In genomic region chr6:4224082-4224978, GRCh38 we compare ENCODE assay signal across 16 cellular contexts.
DNase-seq lines count a peak whose midpoint lies in the region; ATAC-seq and TF ChIP-seq lines count a peak whose summit lies in the region.
"Had no signal": no experiment of that assay in that cellular context is flagged by ENCODE, and none has a peak within 500 bp of the region (broad histone marks: within the 10 kb centered on the region; RNA-seq: fewer than 3 reads in every experiment).

No MANE protein-coding gene starts in this region.

- CTCF ChIA-PET in mammary epithelial cell (lab: Charles Lee; ENCODE audit: low non-redundant PET): no interaction called here
- CTCF ChIA-PET in MCF 10A (lab: Yijun Ruan, JAX): interaction anchor here (0.7 to 1.2 kb wide), 2 partner anchors 14 to 87 kb away, joined by 3 read pairs; no protein-coding TSS in a partner anchor

- no peaks in the 10 kb centered on the region for H3K27me3 Mint-ChIP-seq in MCF 10A (ENCODE audit: insufficient read depth, unreplicated experiment)
- H3K27me3 Mint-ChIP-seq: activated CD4-positive, alpha-beta T cell treated with anti-CD3 and anti-CD28 coated beads, Interleukin-2, amount 10 ng/mL, durations not matched to agents 7 days and 5 days had no signal

- peaks cover 15% of the 10 kb centered on the region for H3K4me1 Mint-ChIP-seq in MCF 10A (ENCODE audit: insufficient read depth, unreplicated experiment)
- H3K4me1 Mint-ChIP-seq: activated CD4-positive, alpha-beta T cell treated with anti-CD3 and anti-CD28 coated beads, Interleukin-2, amount 10 ng/mL, durations not matched to agents 7 days and 5 days; T-cell had no signal

- H3K27ac Mint-ChIP-seq in MCF 10A (ENCODE audit: low read depth, unreplicated experiment): no peak overlapping the region
- H3K27ac Mint-ChIP-seq: activated CD4-positive, alpha-beta T cell treated with anti-CD3 and anti-CD28 coated beads, Interleukin-2, amount 10 ng/mL, durations not matched to agents 7 days and 5 days; activated T-helper 1 cell treated with anti-CD3 and anti-CD28 coated beads, Interleukin-12 subunit alpha, Interleukin-12 subunit beta, Interleukin-2, Interleukin-4 antibody, amounts not matched to agents 30 ng/mL and 10 ng/mL and 1 ng/mL, durations not matched to agents 14 hours and 24 hours and 36 hours; brain; T-cell had no signal

- H3K27me3 ChIP-seq in mammary epithelial cell (ENCODE audit: insufficient read depth, low read length) (no peaks in the 10 kb centered on the region), vagina (no peaks in the 10 kb centered on the region), gastrocnemius medialis (no peaks in the 10 kb centered on the region)

- H3K9me3 Mint-ChIP-seq in MCF 10A (ENCODE audit: unreplicated experiment): no peaks in the 10 kb centered on the region
- H3K9me3 Mint-ChIP-seq: T-cell had no signal

- H3K4me1 ChIP-seq in mammary epithelial cell (ENCODE audit: insufficient read depth, low read length) (peaks cover 4% of the 10 kb centered on the region), vagina (no peaks in the 10 kb centered on the region), gastrocnemius medialis (no peaks in the 10 kb centered on the region)

- dilution Hi-C loops in mammary epithelial cell (cut with HindIII; ENCODE audit: low sequenced_read_pairs): no loop called here

- H3K27ac ChIP-seq in mammary epithelial cell (ENCODE audit: insufficient read depth, low read depth, low read length) (no peak overlapping the region), vagina (no peak overlapping the region), gastrocnemius medialis (no peak overlapping the region)

- no peak for ATAC-seq in HG03175 (IDR thresholded peaks at IDR 0.05; ENCODE audit: unreplicated experiment)
- no peak for ATAC-seq in gastrocnemius medialis
- ATAC-seq: T-cell had no signal

- H3K9ac ChIP-seq in mammary epithelial cell (ENCODE audit: insufficient read depth, low read length): no peak overlapping the region

- 55% methylated on average over 9 of the region's 9 CpGs for WGBS in mammary epithelial cell (ENCODE audit: low coverage, missing lambda C conversion rate)

- TF ChIP-seq CTCF in mammary epithelial cell (conservative IDR thresholded peaks at IDR 0.05 in 1 of 2, IDR thresholded peaks at IDR 0.05 in 1 of 2; ENCODE audit: extremely low read depth in 1 of 2, insufficient read depth in 1 of 2, low read depth in 1 of 2, low read length in 2 of 2) (no peak), MCF 10A (IDR thresholded peaks at IDR 0.05; ENCODE audit: unreplicated experiment) (no peak), fibroblast of the aortic adventitia (IDR thresholded peaks at IDR 0.05; ENCODE audit: insufficient read depth, low read length) (no peak), vagina (IDR thresholded peaks at IDR 0.05) (no peak), gastrocnemius medialis (IDR thresholded peaks at IDR 0.05 in 4 of 5, conservative IDR thresholded peaks at IDR 0.05 in 1 of 5) (no peak)

- H3K4me3 Mint-ChIP-seq in MCF 10A (ENCODE audit: unreplicated experiment): no peak overlapping the region
- H3K4me3 Mint-ChIP-seq: activated CD4-positive, alpha-beta T cell treated with anti-CD3 and anti-CD28 coated beads, Interleukin-2, amount 10 ng/mL, durations not matched to agents 7 days and 5 days; activated T-helper 1 cell treated with anti-CD3 and anti-CD28 coated beads, Interleukin-12 subunit alpha, Interleukin-12 subunit beta, Interleukin-2, Interleukin-4 antibody, amounts not matched to agents 30 ng/mL and 10 ng/mL and 1 ng/mL, durations not matched to agents 14 hours and 24 hours and 36 hours; T-cell had no signal

- TF ChIP-seq POLR2A in vagina (IDR thresholded peaks at IDR 0.05) (no peak), gastrocnemius medialis (IDR thresholded peaks at IDR 0.05) (no peak)

- intact Hi-C loops in mammary epithelial cell (cut with micrococcal nuclease) (no loop called here), MCF 10A (cut with micrococcal nuclease) (no loop called here), vagina (cut with DNase I) (no loop called here), gastrocnemius medialis (cut with DNase I; ENCODE audit: low total_unique reads) (no loop called here)

- POLR2A ChIA-PET in MCF 10A (lab: Yijun Ruan, JAX): interaction anchor here (0.6 kb wide), 1 partner anchor 57 kb away, joined by 4 read pairs; no protein-coding TSS in a partner anchor

- H3K79me2 ChIP-seq in mammary epithelial cell (ENCODE audit: insufficient read depth, low read length): no peaks in the 10 kb centered on the region

- H3K9me3 ChIP-seq in mammary epithelial cell (replicated peaks; ENCODE audit: insufficient read depth, low read length) (no peaks in the 10 kb centered on the region), vagina (no peaks in the 10 kb centered on the region), gastrocnemius medialis (no peaks in the 10 kb centered on the region)

- H4K20me1 ChIP-seq in mammary epithelial cell (ENCODE audit: insufficient read depth, low read length): no peaks in the 10 kb centered on the region

- H3K4me2 ChIP-seq in mammary epithelial cell (ENCODE audit: insufficient read depth, low read depth, low read length): no peak overlapping the region

- in situ Hi-C loops in mammary epithelial cell (cut with MboI; ENCODE audit: low sequenced_read_pairs in 2 of 2) (no loop called here), gastrocnemius medialis (cut with MboI; ENCODE audit: low sequenced_read_pairs in 4 of 4) (no loop called here)

- DNase-seq in mammary epithelial cell: peak; percentile 65
- DNase-seq in MCF 10A (ENCODE audit: unreplicated experiment): no peak
- peak; percentile 17 for DNase-seq in T1000 (lab: John Stamatoyannopoulos, UW)
- peak; percentile 76 for DNase-seq in fibroblast of the aortic adventitia (ENCODE audit: low read depth)
- DNase-seq in vagina (ENCODE audit: extremely low spot score in 2 of 2): no peak
- DNase-seq in occipital lobe (lab: John Stamatoyannopoulos, UW): no peak
- no peak for DNase-seq in gastrocnemius medialis
- DNase-seq: activated CD4-positive, alpha-beta T cell treated with anti-CD3 and anti-CD28 coated beads, Interleukin-2, amount 10 ng/mL, durations not matched to agents 7 days and 5 days; DMS79 treated with DMSO at 0.1 percent for 48 hours; effector memory CD4-positive, alpha-beta T cell; NCI-H1092 treated with DMSO at 0.1 percent for 48 hours; NCI-H446; T-cell had no signal

- no peaks in the 10 kb centered on the region for H3K36me3 Mint-ChIP-seq in MCF 10A (ENCODE audit: insufficient read depth, unreplicated experiment)
- H3K36me3 Mint-ChIP-seq: brain, T-cell had no signal

- BruUV-seq in mammary epithelial cell (replicated peaks; lab: Mats Ljungman, UMichigan): no TSS peak
- no TSS peak for BruUV-seq in MCF 10A (replicated peaks; lab: Mats Ljungman, UMichigan)

- H3K4me3 ChIP-seq in mammary epithelial cell (replicated peaks in 1 of 3; ENCODE audit: insufficient read depth in 1 of 3, low read depth in 2 of 3, low read length in 3 of 3) (no peak overlapping the region), fibroblast of the aortic adventitia (ENCODE audit: low read depth, low read length) (no peak overlapping the region), vagina (no peak overlapping the region), gastrocnemius medialis (no peak overlapping the region)

- no peak overlapping the region for H2AFZ ChIP-seq in mammary epithelial cell (ENCODE audit: low read depth, low read length)

- H3K36me3 ChIP-seq in mammary epithelial cell (ENCODE audit: insufficient read depth, low read length) (no peaks in the 10 kb centered on the region), vagina (no peaks in the 10 kb centered on the region), gastrocnemius medialis (no peaks in the 10 kb centered on the region)

Comparison
In these comparisons a context has a peak if more than half of its experiments do, and no peak if none do; other contexts are left out.
1. DNase-seq: peak in mammary epithelial cell (single experiment), T1000 (single experiment) and fibroblast of the aortic adventitia (single experiment); none in MCF 10A (single experiment), vagina (0 of 2), occipital lobe (single experiment) and gastrocnemius medialis (0 of 2).